Comparison of ENCODE assay signal across 8 cellular contexts in genomic region chr1:6922096-6922931, GRCh38.
DNase-seq lines count a peak whose midpoint lies in the region; ATAC-seq, FAIRE-seq and TF ChIP-seq lines count a peak whose summit lies in the region.

No MANE protein-coding gene starts in this region.

- H3K4me2 ChIP-seq in astrocyte (ENCODE audit: low read length), result peak overlapping the region; percentile 37

- H3K9ac ChIP-seq in astrocyte (ENCODE audit: low read length), result no peak overlapping the region

- DNase-seq in HFFc6 (peak; percentile 42), astrocyte (ENCODE audit: low read depth) (peak; percentile 89), left ventricle myocardium superior (peak; percentile 43), skeletal muscle cell (ENCODE audit: low read depth) (peak; percentile 27), NCI-H2196 (lab: John Stamatoyannopoulos, UW; ENCODE audit: unreplicated experiment) (no peak), LoVo (ENCODE audit: low spot score) (no peak), SIG-M5 treated with dmso at 0.1 percent for 504 hours (lab: John Stamatoyannopoulos, UW; ENCODE audit: unreplicated experiment) (no peak)

- H3K36me3 ChIP-seq in astrocyte (ENCODE audit: insufficient read depth, low read length), result no peaks in the 10 kb centered on the region

- peaks cover 9% of the 10 kb centered on the region; the same call in 1 of the 2 replicates for H3K4me1 Mint-ChIP-seq in HFFc6 (ENCODE audit: low read depth)
- no peaks in the 10 kb centered on the region for H3K4me1 Mint-ChIP-seq in astrocyte (ENCODE audit: low read depth, unreplicated experiment)

- H3K9me3 Mint-ChIP-seq in HFFc6 (peaks cover 8% of the 10 kb centered on the region), astrocyte (ENCODE audit: unreplicated experiment) (peaks cover 16% of the 10 kb centered on the region)

- H3K9me3 ChIP-seq in astrocyte (ENCODE audit: insufficient read depth, low read depth, low read length), result no peaks in the 10 kb centered on the region

- H3K4me3 Mint-ChIP-seq in HFFc6 (no peak overlapping the region), astrocyte (ENCODE audit: unreplicated experiment) (no peak overlapping the region)

- no peak for TF ChIP-seq CTCF in HFFc6 (IDR thresholded peaks at IDR 0.05)
- no peak for TF ChIP-seq CTCF in astrocyte (IDR thresholded peaks at IDR 0.05; ENCODE audit: insufficient read depth, low read depth, low read length)

- ATAC-seq in left ventricle myocardium superior, result peak; percentile 88
- ATAC-seq in HG02840 (IDR thresholded peaks at IDR 0.05; ENCODE audit: low FRiP score, unreplicated experiment), result no peak

- intact Hi-C loops in left ventricle myocardium superior (cut with micrococcal nuclease), result no loop called here

- H3K4me1 ChIP-seq in astrocyte (ENCODE audit: insufficient read depth, low read length), result peaks cover 2% of the 10 kb centered on the region

- H3K27me3 ChIP-seq in astrocyte (ENCODE audit: insufficient read depth, low read length), result peaks cover 15% of the 10 kb centered on the region

- no peak overlapping the region for H3K27ac ChIP-seq in astrocyte (ENCODE audit: low read depth, low read length)

- peaks cover 34% of the 10 kb centered on the region for H3K27me3 Mint-ChIP-seq in HFFc6 (ENCODE audit: insufficient read depth)
- H3K27me3 Mint-ChIP-seq in astrocyte (ENCODE audit: low read depth, unreplicated experiment), result peaks cover 10% of the 10 kb centered on the region

- no peak overlapping the region for H2AFZ ChIP-seq in astrocyte (ENCODE audit: low read depth, low read length)

- H4K20me1 ChIP-seq in astrocyte (ENCODE audit: insufficient read depth, low read length), result no peaks in the 10 kb centered on the region

- H3K36me3 Mint-ChIP-seq in HFFc6 (ENCODE audit: low read depth) (no peaks in the 10 kb centered on the region), astrocyte (ENCODE audit: low read depth, unreplicated experiment) (peaks cover 3% of the 10 kb centered on the region)

- H3K27ac Mint-ChIP-seq in HFFc6 (no peak overlapping the region), astrocyte (ENCODE audit: unreplicated experiment) (no peak overlapping the region)

- H3K4me3 ChIP-seq in astrocyte (ENCODE audit: insufficient read depth, low read depth, low read length) (no peak overlapping the region), skeletal muscle cell (ENCODE audit: low read depth, low read length) (no peak overlapping the region)

- FAIRE-seq in astrocyte (lab: Jason Lieb, UNC), result no peak

- no peaks in the 10 kb centered on the region for H3K79me2 ChIP-seq in astrocyte (ENCODE audit: insufficient read depth, low read length)

Comparison
In these comparisons a context has a peak if more than half of its experiments do, and no peak if none do; other contexts are left out.
1. DNase-seq: peak in HFFc6 (single experiment), astrocyte (single experiment), left ventricle myocardium superior (single experiment) and skeletal muscle cell (single experiment); none in NCI-H2196 (single experiment), LoVo (single experiment) and SIG-M5 treated with dmso at 0.1 percent for 504 hours (single experiment).